ENCODE assay signal across 23 cellular contexts in genomic region chr2:225806105-225806504, GRCh38.
DNase-seq lines count a peak whose midpoint lies in the region; ATAC-seq and TF ChIP-seq lines count a peak whose summit lies in the region.
"Had no signal": no experiment of that assay in that cellular context is flagged by ENCODE, and none has a peak within 500 bp of the region (broad histone marks: within the 10 kb centered on the region; RNA-seq: fewer than 3 reads in every experiment).

No MANE protein-coding gene starts in this region.

- ATAC-seq in SK-N-SH treated with all-trans-retinoic acid at 6 μM for 48 hours (0 out of 3 replicates have a peak, but pooled peaks have one; percentile 38), GM21360 (IDR thresholded peaks at IDR 0.05; ENCODE audit: unreplicated experiment) (no peak)
- ATAC-seq: CD8-positive, alpha-beta T cell had no signal

- no peak overlapping the region for H3K4me2 ChIP-seq in SK-N-SH
- no peak overlapping the region for H3K4me2 ChIP-seq in PC-9
- H3K4me2 ChIP-seq: KMS-11 had no signal

- H3K9ac ChIP-seq in SK-N-SH = no peak overlapping the region
- H3K9ac ChIP-seq: GM23248, KMS-11 had no signal

- TF ChIP-seq EP300 in SK-N-SH (IDR thresholded peaks at IDR 0.05; ENCODE audit: borderline replicate concordance in 1 of 2, low read depth in 1 of 2, low read length in 1 of 2) (no peak), transverse colon (IDR thresholded peaks at IDR 0.05; ENCODE audit: low read depth) (no peak)

- no TSS peak for BruUV-seq in PC-9 (replicated peaks; lab: Mats Ljungman, UMichigan)

- in situ Hi-C loops in transverse colon (cut with MboI; ENCODE audit: low pct_ligation_motif_present in 1 of 4, low pct_unique_long_range_greater_than_20kb in 1 of 4, low sequenced_read_pairs in 3 of 4) = no loop called here

- H3K4me1 ChIP-seq in SK-N-SH (ENCODE audit: control insufficient read depth in 1 of 2, insufficient read depth in 2 of 2, low read depth in 1 of 2, low read length in 1 of 2) (no peaks in the 10 kb centered on the region), PC-9 (replicated peaks; ENCODE audit: insufficient read depth) (peaks cover 6% of the 10 kb centered on the region; the same call in 1 of the 2 replicates), transverse colon (no peaks in the 10 kb centered on the region)
- H3K4me1 ChIP-seq: Caco-2, Peyer's patch had no signal

- H3K9me2 ChIP-seq in SK-N-SH (no peaks in the 10 kb centered on the region), PC-9 (ENCODE audit: insufficient read depth) (no peaks in the 10 kb centered on the region)

- intact Hi-C loops in PC-9 (cut with micrococcal nuclease; ENCODE audit: unreplicated experiment) (no loop called here), transverse colon (cut with DNase I; ENCODE audit: low total_unique reads) (no loop called here)

- H3K36me3 ChIP-seq in SK-N-SH (replicated peaks in 1 of 2; ENCODE audit: control insufficient read depth in 1 of 2, insufficient read depth in 2 of 2, low read length in 1 of 2) (no peaks in the 10 kb centered on the region), PC-9 (ENCODE audit: low read depth) (no peaks in the 10 kb centered on the region), transverse colon (no peaks in the 10 kb centered on the region)
- H3K36me3 ChIP-seq: Peyer's patch had no signal

- TF ChIP-seq POLR2A in transverse colon (IDR thresholded peaks at IDR 0.05) = no peak

- WGBS in SK-N-SH (ENCODE audit: low lambda C conversion rate) = 4% methylated on average over 1 of the region's 1 CpG
- WGBS in transverse colon (ENCODE audit: low coverage in 1 of 2), 2 donors = 20 to 34% methylated on average over 1 of the region's 1 CpG

- DNase-seq in SK-N-SH (no peak), PC-9 (no peak), fibroblast of pulmonary artery (ENCODE audit: low read depth) (peak; percentile 2), transverse colon (no peak), HEK293T (ENCODE audit: extremely low spot score) (no peak)
- DNase-seq: Caco-2; CD8-positive, alpha-beta T cell; DMS 273 treated with DMSO at 0.1 percent for 48 hours; DMS79; GM23248; H7; HFFc6; MM.1S; NCI-H1417; NCI-H1694; NCI-H2029 treated with DMSO at 0.1 percent for 48 hours; NCI-H69; Peyer's patch had no signal

- no peaks in the 10 kb centered on the region for H3K27me3 ChIP-seq in SK-N-SH (ENCODE audit: insufficient read depth)
- no peaks in the 10 kb centered on the region for H3K27me3 ChIP-seq in PC-9 (ENCODE audit: insufficient read depth, low read depth)
- no peaks in the 10 kb centered on the region for H3K27me3 ChIP-seq in transverse colon
- H3K27me3 ChIP-seq: Peyer's patch had no signal

- CTCF ChIA-PET in SK-N-SH (lab: Yijun Ruan, JAX) = no interaction called here
- CTCF ChIA-PET in PC-9 (lab: Charles Lee) = no interaction called here
- CTCF ChIA-PET in HEK293T (lab: Yijun Ruan, JAX) = no interaction called here

- H3F3A ChIP-seq in SK-N-SH (replicated peaks; ENCODE audit: insufficient read depth) (no peaks in the 10 kb centered on the region), PC-9 (ENCODE audit: insufficient read depth, low read depth) (no peaks in the 10 kb centered on the region)

- TF ChIP-seq CTCF in SK-N-SH (IDR thresholded peaks at IDR 0.05) (no peak), PC-9 (conservative IDR thresholded peaks at IDR 0.05) (no peak), fibroblast of pulmonary artery (IDR thresholded peaks at IDR 0.05; ENCODE audit: low read length, missing control alignments) (no peak), transverse colon (IDR thresholded peaks at IDR 0.05) (no peak)

- H3K79me2 ChIP-seq in SK-N-SH (ENCODE audit: insufficient read depth) (no peaks in the 10 kb centered on the region), PC-9 (ENCODE audit: low read depth) (no peaks in the 10 kb centered on the region)

- no peaks in the 10 kb centered on the region for H4K20me1 ChIP-seq in SK-N-SH (ENCODE audit: insufficient read depth)
- H4K20me1 ChIP-seq in PC-9 (ENCODE audit: insufficient read depth) = no peaks in the 10 kb centered on the region

- POLR2A ChIA-PET in SK-N-SH (lab: Yijun Ruan, JAX) (no interaction called here), PC-9 (lab: Charles Lee; ENCODE audit: unreplicated experiment) (interaction anchor here (0.6 kb wide), 1 partner anchor 16 kb away, joined by 3 read pairs; no protein-coding TSS in a partner anchor), HEK293T (lab: Yijun Ruan, JAX) (no interaction called here)

- H3K4me3 ChIP-seq in SK-N-SH (ENCODE audit: low read depth in 2 of 2, low read length in 1 of 2) (no peak overlapping the region), PC-9 (no peak overlapping the region), fibroblast of pulmonary artery (replicated peaks; ENCODE audit: low read depth, low read length) (no peak overlapping the region), transverse colon (no peak overlapping the region)
- H3K4me3 ChIP-seq: GM23248, Peyer's patch had no signal

- H3K27ac ChIP-seq in SK-N-SH (ENCODE audit: low read depth in 2 of 2, low read length in 1 of 2) (no peak overlapping the region), PC-9 (no peak overlapping the region), transverse colon (no peak overlapping the region)
- H3K27ac ChIP-seq: 22Rv1, C4-2B, GM23248, KMS-11, Peyer's patch had no signal

- H3K9me3 ChIP-seq in SK-N-SH = no peaks in the 10 kb centered on the region
- H3K9me3 ChIP-seq in PC-9 (ENCODE audit: insufficient read depth, low read depth) = no peaks in the 10 kb centered on the region
- no peaks in the 10 kb centered on the region for H3K9me3 ChIP-seq in transverse colon
- H3K9me3 ChIP-seq: Caco-2, Peyer's patch had no signal

- TF ChIP-seq RAD21 in SK-N-SH (IDR thresholded peaks at IDR 0.05; ENCODE audit: low read length) = no peak

- no peak overlapping the region for H2AFZ ChIP-seq in SK-N-SH (ENCODE audit: low read depth)
- H2AFZ ChIP-seq in PC-9 = peak overlapping the region; percentile 1; the same call in 1 of the 2 replicates
- H2AFZ ChIP-seq: GM23248 had no signal

TF ChIP-seq in SK-N-SH treated with all-trans-retinoic acid at 6 μM for 48 hours, 23 proteins besides CTCF, POLR2A, EP300 and RAD21 (continues in another document):
- no peak for TF ChIP-seq ARNTL (CRISPR knock-in tag; IDR thresholded peaks at IDR 0.05; ENCODE audit: borderline replicate concordance, low read depth)
- TF ChIP-seq ZC3H10 (CRISPR knock-in tag; IDR thresholded peaks at IDR 0.05) = no peak
- TF ChIP-seq BACH2 (CRISPR knock-in tag; IDR thresholded peaks at IDR 0.05; ENCODE audit: borderline replicate concordance) = no peak
- TF ChIP-seq ZNF70 (CRISPR knock-in tag; IDR thresholded peaks at IDR 0.05) = no peak

TF ChIP-seq in SK-N-SH, 30 proteins besides CTCF, POLR2A, EP300 and RAD21 (continues in another document):
- no peak for TF ChIP-seq PBX3 (IDR thresholded peaks at IDR 0.05)
- TF ChIP-seq FOXJ3 (CRISPR knock-in tag; IDR thresholded peaks at IDR 0.05) = no peak
- TF ChIP-seq TEAD4 (IDR thresholded peaks at IDR 0.05; ENCODE audit: borderline replicate concordance, insufficient read depth) = no peak
- TF ChIP-seq RFX5 (IDR thresholded peaks at IDR 0.05; ENCODE audit: low read length) = no peak
- TF ChIP-seq YY1 (IDR thresholded peaks at IDR 0.05; ENCODE audit: low read depth) = no peak

TF ChIP-seq in HEK293T, 16 proteins besides CTCF, POLR2A, EP300 and RAD21:
- TF ChIP-seq LEF1 (IDR thresholded peaks at IDR 0.05; ENCODE audit: borderline replicate concordance) = no peak
- no peak for TF ChIP-seq ELF4 (IDR thresholded peaks at IDR 0.05)
- no peak for TF ChIP-seq FOXM1 (IDR thresholded peaks at IDR 0.05; ENCODE audit: borderline replicate concordance)
- no peak for TF ChIP-seq BHLHE40 (IDR thresholded peaks at IDR 0.05; ENCODE audit: borderline replicate concordance)
- no peak for TF ChIP-seq PKNOX1 (IDR thresholded peaks at IDR 0.05)
- no peak for TF ChIP-seq L3MBTL2 (conservative IDR thresholded peaks at IDR 0.05)
- no peak for TF ChIP-seq SP1 (IDR thresholded peaks at IDR 0.05)
- TF ChIP-seq FOXK2 (IDR thresholded peaks at IDR 0.05) = no peak
- TF ChIP-seq ARNT (IDR thresholded peaks at IDR 0.05) = no peak
- TF ChIP-seq NFRKB (IDR thresholded peaks at IDR 0.05) = no peak
- TF ChIP-seq TARDBP (IDR thresholded peaks at IDR 0.05) = no peak
- TF ChIP-seq ZNF384 (IDR thresholded peaks at IDR 0.05) = no peak
- no peak for TF ChIP-seq SUZ12 (IDR thresholded peaks at IDR 0.05)
- no peak for TF ChIP-seq FOXA1 (IDR thresholded peaks at IDR 0.05)
- TF ChIP-seq CTBP1 (IDR thresholded peaks at IDR 0.05; ENCODE audit: borderline replicate concordance) = no peak
- no peak for TF ChIP-seq HDGF (IDR thresholded peaks at IDR 0.05; ENCODE audit: borderline replicate concordance)
